Comparison of ENCODE assay signal across 8 cellular contexts in genomic region chr12:79933580-79934264, GRCh38. TPM values are rescaled to one million over a fixed set of nuclear protein-coding genes. Genes with fewer than 3 reads are reported as not detected.
DNase-seq lines count a peak whose midpoint lies in the region; ATAC-seq and TF ChIP-seq lines count a peak whose summit lies in the region.

No MANE protein-coding gene starts in this region.

- peaks cover 43% of the 10 kb centered on the region for H4K20me1 ChIP-seq in OCI-LY3 (ENCODE audit: insufficient read depth, low read length)

- intact Hi-C loops in right lobe of liver (cut with DNase I), result no loop called here

- DNase-seq in GM03348 (ENCODE audit: low spot score) (peak; percentile 12), HAP-1 (ENCODE audit: low spot score in 2 of 2) (peak; percentile 11 to 25), right lobe of liver (no peak), MV-4-11 (lab: John Stamatoyannopoulos, UW) (no peak)
- DNase-seq in central memory CD4-positive, alpha-beta T cell, result peak; percentile 25
- no peak for DNase-seq in activated CD4-positive, CD25-positive, alpha-beta regulatory T cell (lab: John Stamatoyannopoulos, UW)

- no peak overlapping the region for H2AFZ ChIP-seq in OCI-LY3 (ENCODE audit: low read depth, low read length)

- H3K27ac ChIP-seq in OCI-LY3 (ENCODE audit: low read length) (peak overlapping the region; percentile 62), right lobe of liver (peak overlapping the region; percentile 86 to 97 (median 88)), temporal lobe (ENCODE audit: low read depth, low read length) (peak overlapping the region; percentile 86)

- no peaks in the 10 kb centered on the region for H3K9me3 ChIP-seq in HAP-1
- H3K9me3 ChIP-seq in OCI-LY3 (ENCODE audit: insufficient read depth, low read length), result no peaks in the 10 kb centered on the region
- no peaks in the 10 kb centered on the region for H3K9me3 ChIP-seq in right lobe of liver

- in situ Hi-C loops in HAP-1 (cut with MboI; ENCODE audit: low sequenced_read_pairs), result no loop called here

- H3K9ac ChIP-seq in OCI-LY3 (ENCODE audit: low read length), result peak overlapping the region; percentile 91

- H3K4me3 ChIP-seq in HAP-1 (peak overlapping the region; percentile 88), OCI-LY3 (ENCODE audit: low read length) (peak overlapping the region; percentile 96), right lobe of liver (peak overlapping the region; percentile 82 to 94 (median 84))

- peaks cover 67% of the 10 kb centered on the region for H3K79me2 ChIP-seq in OCI-LY3 (ENCODE audit: low read length)

- ATAC-seq in right lobe of liver, result peak in 1 of 4 donors; percentile 1

- no peak for TF ChIP-seq POLR2A in right lobe of liver (IDR thresholded peaks at IDR 0.05)

- peak overlapping the region; percentile 87 for H3K4me2 ChIP-seq in OCI-LY3 (ENCODE audit: low read length)

- H3K27me3 ChIP-seq in HAP-1 (ENCODE audit: low read depth) (no peaks in the 10 kb centered on the region), OCI-LY3 (ENCODE audit: low read depth, low read length) (no peaks in the 10 kb centered on the region), right lobe of liver (no peaks in the 10 kb centered on the region)

- WGBS in right lobe of liver (ENCODE audit: insufficient coverage, low coverage, low lambda C conversion rate, missing lambda C conversion rate), result 0% methylated on average over 14 of the region's 14 CpGs

- TF ChIP-seq CTCF in OCI-LY3 (IDR thresholded peaks at IDR 0.05; ENCODE audit: low read depth, low read length), result no peak
- TF ChIP-seq CTCF in right lobe of liver (IDR thresholded peaks at IDR 0.05), result no peak

- H3K4me1 ChIP-seq in HAP-1 (peaks cover 27% of the 10 kb centered on the region), OCI-LY3 (ENCODE audit: low read length) (peaks cover 20% of the 10 kb centered on the region), right lobe of liver (peaks cover 0 to 6% (median 0%) of the 10 kb centered on the region in 4 donors)

- H3K36me3 ChIP-seq in HAP-1 (replicated peaks) (0 out of 2 replicates have a peak, but pooled peaks cover 2% of the 10 kb centered on the region), OCI-LY3 (replicated peaks; ENCODE audit: low read depth, low read length) (no peaks in the 10 kb centered on the region), right lobe of liver (no peaks in the 10 kb centered on the region)

RNA-seq across cellular contexts. Expression of gene PPP1R12A, which starts 1.2 kb away (rescaled TPM):
- total RNA-seq in right lobe of liver (10 to 100 TPM; 13.1 to 21.0 (median 19.2) TPM), temporal lobe (151 TPM)

Comparison
In these comparisons a context has a peak if more than half of its experiments do, and no peak if none do; other contexts are left out.
1. DNase-seq: peak in GM03348 (single experiment), HAP-1 (2 of 2) and central memory CD4-positive, alpha-beta T cell (single experiment); none in right lobe of liver (0 of 3), MV-4-11 (single experiment) and activated CD4-positive, CD25-positive, alpha-beta regulatory T cell (0 of 4).
2. Peak in every context shown above with its lines, with median percentiles within 50 percentile points of each other: H3K4me3 ChIP-seq and H3K27ac ChIP-seq.